Comparison of ENCODE assay signal across 25 cellular contexts in the genomic region with DNA sequence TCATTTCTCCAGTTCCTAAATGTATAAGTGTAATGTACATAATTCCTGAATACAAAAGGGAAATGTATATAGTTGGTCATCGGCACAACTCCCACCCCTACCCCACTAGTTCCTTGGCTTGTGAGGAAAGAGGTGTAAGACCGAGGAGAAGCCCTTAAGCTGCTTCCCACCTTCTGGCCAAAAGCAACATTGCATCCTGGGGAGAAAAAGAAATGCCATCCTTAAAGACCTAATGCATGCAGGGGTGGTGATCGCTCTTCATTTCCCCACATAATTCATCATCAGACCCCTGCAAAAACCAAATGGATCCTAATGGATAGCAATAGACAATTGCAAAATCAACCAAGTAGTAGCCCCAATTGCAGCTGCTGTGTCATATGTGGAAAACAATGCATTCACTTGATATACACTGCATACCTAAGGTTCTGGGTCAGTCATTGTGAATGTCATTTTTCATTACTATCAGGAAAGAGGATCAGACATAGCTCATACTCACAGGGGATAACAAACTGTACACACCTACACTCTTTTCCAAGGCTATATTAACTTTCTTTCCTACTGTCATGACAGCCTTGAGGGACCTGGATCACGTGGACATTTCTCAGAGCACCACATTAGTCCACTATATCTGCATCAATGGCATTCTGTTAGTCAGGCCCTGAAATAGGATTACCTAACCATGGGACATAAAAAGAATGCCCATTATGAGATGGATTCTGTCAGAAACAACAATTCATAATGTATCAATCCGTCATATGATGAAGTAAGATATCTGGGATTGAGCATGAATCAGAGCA. TPM values are rescaled to one million over a fixed set of nuclear protein-coding genes. Genes with fewer than 3 reads are reported as not detected.
DNase-seq lines count a peak whose midpoint lies in the region; ATAC-seq, FAIRE-seq and TF ChIP-seq lines count a peak whose summit lies in the region.
"Had no signal": no experiment of that assay in that cellular context is flagged by ENCODE, and none has a peak within 500 bp of the region (broad histone marks: within the 10 kb centered on the region; RNA-seq: fewer than 3 reads in every experiment).

No MANE protein-coding gene starts in this region.

- no peaks in the 10 kb centered on the region for H3K27me3 Mint-ChIP-seq in WTC11 (ENCODE audit: low read depth)
- H3K27me3 Mint-ChIP-seq in type B pancreatic cell = no peaks in the 10 kb centered on the region
- H3K27me3 Mint-ChIP-seq: activated naive CD4-positive, alpha-beta T cell treated with anti-CD3 and anti-CD28 coated beads, Interleukin-2, amount 10 ng/mL, durations not matched to agents 7 days and 5 days had no signal

- H3K4me3 Mint-ChIP-seq in WTC11 (no peak overlapping the region), type B pancreatic cell (no peak overlapping the region)
- H3K4me3 Mint-ChIP-seq: activated CD8-positive, alpha-beta memory T cell treated with anti-CD3 and anti-CD28 coated beads, Interleukin-2, amount 10 ng/mL, durations not matched to agents 7 days and 5 days; activated naive CD4-positive, alpha-beta T cell treated with anti-CD3 and anti-CD28 coated beads, Interleukin-2, amount 10 ng/mL, durations not matched to agents 7 days and 5 days; CD4-positive, alpha-beta memory T cell; stimulated activated memory B cell treated with anti-CD40 and anti-IgM and Interleukin-4, amounts not matched to agents 10 μg/mL and 1 μg/mL and 100 μg/mL, for 72 hours; T-cell had no signal

- POLR2A ChIA-PET in WTC11 (lab: Charles Lee) = no interaction called here

- no peak for TF ChIP-seq POLR2A in GM12891 (IDR thresholded peaks at IDR 0.05; ENCODE audit: low read depth, low read length)

- CTCF ChIA-PET in WTC11 (lab: Charles Lee) = interaction anchor here (1.2 to 1.3 kb wide), 2 partner anchors 12 to 14 kb away, joined by 3 to 5 read pairs; no protein-coding TSS in a partner anchor

- ATAC-seq in WTC11 (peak; percentile 58), GM21423 (IDR thresholded peaks at IDR 0.05; ENCODE audit: unreplicated experiment) (no peak), HG03469 (IDR thresholded peaks at IDR 0.05; ENCODE audit: unreplicated experiment) (no peak), left cardiac atrium (no peak)
- ATAC-seq: activated CD8-positive, alpha-beta memory T cell treated with anti-CD3 and anti-CD28 coated beads, Interleukin-2, amount 10 ng/mL, durations not matched to agents 7 days and 5 days; stimulated activated memory B cell treated with anti-CD40 and anti-IgM and Interleukin-4, amounts not matched to agents 10 μg/mL and 1 μg/mL and 100 μg/mL, for 72 hours; T-cell had no signal

- peaks cover 8% of the 10 kb centered on the region for H3K9me3 Mint-ChIP-seq in WTC11
- H3K9me3 Mint-ChIP-seq in type B pancreatic cell = peaks cover 4% of the 10 kb centered on the region
- H3K9me3 Mint-ChIP-seq: activated naive CD4-positive, alpha-beta T cell treated with anti-CD3 and anti-CD28 coated beads, Interleukin-2, amount 10 ng/mL, durations not matched to agents 7 days and 5 days; CD4-positive, alpha-beta memory T cell; T-cell had no signal

- DNase-seq in GM12891 (ENCODE audit: insufficient read length, low spot score) = no peak
- DNase-seq in WTC11 (ENCODE audit: low spot score) = no peak
- DNase-seq in fibroblast of villous mesenchyme (ENCODE audit: low read depth) = no peak
- DNase-seq in type B pancreatic cell (ENCODE audit: extremely low spot score, unreplicated experiment) = no peak
- DNase-seq in left cardiac atrium = no peak
- DNase-seq: activated CD4-positive, alpha-beta T cell treated with anti-CD3 and anti-CD28 coated beads for 48 hours; activated CD8-positive, alpha-beta memory T cell treated with anti-CD3 and anti-CD28 coated beads, Interleukin-2, amount 10 ng/mL, durations not matched to agents 7 days and 5 days; activated naive CD4-positive, alpha-beta T cell treated with anti-CD3 and anti-CD28 coated beads, Interleukin-2, amount 10 ng/mL, durations not matched to agents 7 days and 5 days; caudate nucleus; CD4-positive, alpha-beta memory T cell; DMS153; GOT3; hypothalamus; kidney; NCI-H187; NCI-H69; Right ventricle myocardium superior; small intestine; T-cell had no signal

- TF ChIP-seq CTCF in WTC11 (IDR thresholded peaks at IDR 0.05) = no peak
- peak; percentile 29 for TF ChIP-seq CTCF in fibroblast of villous mesenchyme (IDR thresholded peaks at IDR 0.05; ENCODE audit: insufficient read depth, low read depth, low read length)
- peak; percentile 37 for TF ChIP-seq CTCF in type B pancreatic cell (conservative IDR thresholded peaks at IDR 0.05)

- H3K27ac Mint-ChIP-seq in WTC11 (no peak overlapping the region), type B pancreatic cell (no peak overlapping the region)
- H3K27ac Mint-ChIP-seq: activated CD8-positive, alpha-beta memory T cell treated with anti-CD3 and anti-CD28 coated beads, Interleukin-2, amount 10 ng/mL, durations not matched to agents 7 days and 5 days; activated naive CD4-positive, alpha-beta T cell treated with anti-CD3 and anti-CD28 coated beads, Interleukin-2, amount 10 ng/mL, durations not matched to agents 7 days and 5 days; CD4-positive, alpha-beta memory T cell; stimulated activated memory B cell treated with anti-CD40 and anti-IgM and Interleukin-4, amounts not matched to agents 10 μg/mL and 1 μg/mL and 100 μg/mL, for 72 hours; T-cell had no signal

- H3K4me1 Mint-ChIP-seq in WTC11 (peaks cover 8% of the 10 kb centered on the region; the same call in 1 of the 2 replicates), type B pancreatic cell (ENCODE audit: unreplicated experiment) (no peaks in the 10 kb centered on the region)
- H3K4me1 Mint-ChIP-seq: activated CD8-positive, alpha-beta memory T cell treated with anti-CD3 and anti-CD28 coated beads, Interleukin-2, amount 10 ng/mL, durations not matched to agents 7 days and 5 days; activated naive CD4-positive, alpha-beta T cell treated with anti-CD3 and anti-CD28 coated beads, Interleukin-2, amount 10 ng/mL, durations not matched to agents 7 days and 5 days; CD4-positive, alpha-beta memory T cell; T-cell had no signal

- intact Hi-C loops in left cardiac atrium (cut with DNase I) = no loop called here

- no peak overlapping the region for H3K4me3 ChIP-seq in fibroblast of villous mesenchyme (ENCODE audit: low read depth, low read length)

- FAIRE-seq in GM12891 (lab: Jason Lieb, UNC) = peak; percentile 54
- FAIRE-seq: frontal cortex, G401.6, HTR-8/SVneo, kidney, small intestine had no signal

- no peaks in the 10 kb centered on the region for H3K36me3 Mint-ChIP-seq in WTC11
- no peaks in the 10 kb centered on the region for H3K36me3 Mint-ChIP-seq in type B pancreatic cell
- H3K36me3 Mint-ChIP-seq: activated CD8-positive, alpha-beta memory T cell treated with anti-CD3 and anti-CD28 coated beads, Interleukin-2, amount 10 ng/mL, durations not matched to agents 7 days and 5 days; activated naive CD4-positive, alpha-beta T cell treated with anti-CD3 and anti-CD28 coated beads, Interleukin-2, amount 10 ng/mL, durations not matched to agents 7 days and 5 days; CD4-positive, alpha-beta memory T cell; stimulated activated memory B cell treated with anti-CD40 and anti-IgM and Interleukin-4, amounts not matched to agents 10 μg/mL and 1 μg/mL and 100 μg/mL, for 72 hours; T-cell had no signal

TF ChIP-seq in GM12891, 5 proteins besides CTCF, POLR2A, EP300 and RAD21:
- TF ChIP-seq POU2F2 (IDR thresholded peaks at IDR 0.05; ENCODE audit: low read depth, low read length) (no peak), PAX5 (IDR thresholded peaks at IDR 0.05; ENCODE audit: insufficient read depth, low read length, severe bottlenecking) (no peak), TAF1 (IDR thresholded peaks at IDR 0.05; ENCODE audit: low read depth, low read length) (no peak), SPI1 (IDR thresholded peaks at IDR 0.05; ENCODE audit: low read depth, low read length) (no peak)
TF ChIP-seq in GM12891: peak in this region for 0.

TF ChIP-seq in WTC11, 78 proteins besides CTCF, POLR2A, EP300 and RAD21:
- TF ChIP-seq NFATC4 (CRISPR knock-in tag; IDR thresholded peaks at IDR 0.05) (no peak), NR3C1 (CRISPR knock-in tag; conservative IDR thresholded peaks at IDR 0.05; ENCODE audit: low read depth) (no peak), ZNF416 (CRISPR knock-in tag; IDR thresholded peaks at IDR 0.05) (no peak), GRHL2 (CRISPR knock-in tag; IDR thresholded peaks at IDR 0.05; ENCODE audit: insufficient replicate concordance, severe bottlenecking) (no peak), GABPB1 (CRISPR knock-in tag; IDR thresholded peaks at IDR 0.05) (no peak), ZNF423 (CRISPR knock-in tag; IDR thresholded peaks at IDR 0.05) (no peak), TCF7 (CRISPR knock-in tag; IDR thresholded peaks at IDR 0.05; ENCODE audit: low read depth) (no peak)
- TF ChIP-seq, protein P1, sequence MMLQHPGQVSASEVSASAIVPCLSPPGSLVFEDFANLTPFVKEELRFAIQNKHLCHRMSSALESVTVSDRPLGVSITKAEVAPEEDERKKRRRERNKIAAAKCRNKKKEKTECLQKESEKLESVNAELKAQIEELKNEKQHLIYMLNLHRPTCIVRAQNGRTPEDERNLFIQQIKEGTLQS (CRISPR knock-in tag; conservative IDR thresholded peaks at IDR 0.05) = no peak
- TF ChIP-seq, protein P2, sequence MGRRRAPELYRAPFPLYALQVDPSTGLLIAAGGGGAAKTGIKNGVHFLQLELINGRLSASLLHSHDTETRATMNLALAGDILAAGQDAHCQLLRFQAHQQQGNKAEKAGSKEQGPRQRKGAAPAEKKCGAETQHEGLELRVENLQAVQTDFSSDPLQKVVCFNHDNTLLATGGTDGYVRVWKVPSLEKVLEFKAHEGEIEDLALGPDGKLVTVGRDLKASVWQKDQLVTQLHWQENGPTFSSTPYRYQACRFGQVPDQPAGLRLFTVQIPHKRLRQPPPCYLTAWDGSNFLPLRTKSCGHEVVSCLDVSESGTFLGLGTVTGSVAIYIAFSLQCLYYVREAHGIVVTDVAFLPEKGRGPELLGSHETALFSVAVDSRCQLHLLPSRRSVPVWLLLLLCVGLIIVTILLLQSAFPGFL (CRISPR knock-in tag; IDR thresholded peaks at IDR 0.05; ENCODE audit: borderline replicate concordance) = no peak

RNA-seq across cellular contexts. Expression of gene NFXL1, which starts 31.7 kb away (rescaled TPM):
- polyA plus RNA-seq in GM12891 (2012; ENCODE audit: low read depth, missing spikeins) = 4.4 TPM
- total RNA-seq in WTC11 (2021) = 30.1 to 32.8 TPM (median 30.2 TPM) in 3 replicates
- total RNA-seq in fibroblast of villous mesenchyme = 10.0 and 11.7 TPM in 2 replicates
- total RNA-seq in type B pancreatic cell (ENCODE audit: low replicate concordance) = 19.3 and 32.5 TPM in 2 replicates
- total RNA-seq in left cardiac atrium = 1 to 10 TPM; 4.3 to 8.6 TPM
